8 cellular contexts compared by ENCODE assay signal in genomic region chr1:193104906-193105820, GRCh38. TPM values are rescaled to one million over a fixed set of nuclear protein-coding genes. Genes with fewer than 3 reads are reported as not detected.
A peak's percentile ranks its signal among the peaks of the same experiment; 100 is the strongest.
DNase-seq lines count a peak whose midpoint lies in the region; ATAC-seq and TF ChIP-seq lines count a peak whose summit lies in the region.

GLRX2 (minus strand) TSS chr1:193105414; CDS start chr1:193105382, 32 bp downstream.

- peak within 1 kb of the TSS; percentile 87 for H3K27ac ChIP-seq in AG04450 (ENCODE audit: low read depth, low read length)
- H3K27ac ChIP-seq in WERI-Rb-1: peak within 1 kb of the TSS; percentile 82
- peak within 1 kb of the TSS; percentile 77 for H3K27ac ChIP-seq in mammary epithelial cell (ENCODE audit: insufficient read depth, low read depth, low read length)
- peak within 1 kb of the TSS; percentile 91 for H3K27ac ChIP-seq in smooth muscle cell (ENCODE audit: low read depth)

- in situ Hi-C loops in mammary epithelial cell (cut with MboI; ENCODE audit: low sequenced_read_pairs in 2 of 2): no loop called here

- H3K27me3 Mint-ChIP-seq in immature natural killer cell (ENCODE audit: low read depth in 3 of 3): peaks cover 0 to 7% (median 4%) of the 10 kb centered on the region in 3 donors

- no peaks in the 10 kb centered on the region for H3K9me3 Mint-ChIP-seq in immature natural killer cell

- peak; percentile 52 for DNase-seq in AG04450 (ENCODE audit: low read depth, low spot score)
- DNase-seq in NCI-H2196 treated with DMSO at 0.1 percent for 48 hours (lab: John Stamatoyannopoulos, UW; ENCODE audit: unreplicated experiment): peak; percentile 50
- DNase-seq in WERI-Rb-1: peak; percentile 92
- peak; percentile 86 for DNase-seq in mammary epithelial cell
- peak; percentile 61 to 64 (median 63) for DNase-seq in immature natural killer cell
- DNase-seq in smooth muscle cell (lab: John Stamatoyannopoulos, UW; ENCODE audit: unreplicated experiment): peak; percentile 90

- peak within 1 kb of the TSS; percentile 82 for H3K9ac ChIP-seq in mammary epithelial cell (ENCODE audit: insufficient read depth, low read length)
- H3K9ac ChIP-seq in smooth muscle cell (ENCODE audit: low read depth): peak within 1 kb of the TSS; percentile 88

- CTCF ChIA-PET in AG04450 (lab: Charles Lee): interaction anchor here (0.8 to 5.1 kb wide), 4 partner anchors 9 to 46 kb away, joined by 3 to 46 read pairs (median 4); partner anchors contain the start of genes CDC73, RO60 and UCHL5
- CTCF ChIA-PET in mammary epithelial cell (lab: Charles Lee; ENCODE audit: low non-redundant PET): interaction anchor here (1.0 kb wide), 2 partner anchors 16 to 46 kb away, joined by 3 to 15 read pairs; partner anchors contain the start of genes CDC73, RO60 and UCHL5

- H3K27me3 ChIP-seq in AG04450 (ENCODE audit: control insufficient read depth, insufficient read depth, low read length) (no peaks in the 10 kb centered on the region), WERI-Rb-1 (ENCODE audit: insufficient read depth, low read depth, severe bottlenecking) (no peaks in the 10 kb centered on the region), mammary epithelial cell (ENCODE audit: insufficient read depth, low read length) (no peaks in the 10 kb centered on the region), smooth muscle cell (ENCODE audit: low read depth) (no peaks in the 10 kb centered on the region)

- H3K27ac Mint-ChIP-seq in immature natural killer cell: peak within 1 kb of the TSS; percentile 83 to 93 (median 89)

- H2AFZ ChIP-seq in mammary epithelial cell (ENCODE audit: low read depth, low read length) (peak within 1 kb of the TSS; percentile 93), smooth muscle cell (ENCODE audit: low read depth) (peak within 1 kb of the TSS; percentile 98)

- H4K20me1 ChIP-seq in mammary epithelial cell (ENCODE audit: insufficient read depth, low read length) (no peaks in the 10 kb centered on the region), smooth muscle cell (ENCODE audit: low read depth) (no peaks in the 10 kb centered on the region)

- H3K4me3 Mint-ChIP-seq in immature natural killer cell: peak within 1 kb of the TSS; percentile 90 to 98 (median 96)

- peak within 1 kb of the TSS; percentile 79 for H3K4me3 ChIP-seq in AG04450 (ENCODE audit: low read depth, low read length)
- H3K4me3 ChIP-seq in WERI-Rb-1 (ENCODE audit: low read depth, low read length): peak within 1 kb of the TSS; percentile 92
- H3K4me3 ChIP-seq in mammary epithelial cell (replicated peaks in 1 of 3; ENCODE audit: insufficient read depth in 1 of 3, low read depth in 2 of 3, low read length in 3 of 3): peak within 1 kb of the TSS; percentile 56 to 86 (median 86)
- H3K4me3 ChIP-seq in smooth muscle cell: peak within 1 kb of the TSS; percentile 91

- ATAC-seq in GM18861 (IDR thresholded peaks at IDR 0.05; ENCODE audit: unreplicated experiment) (peak; percentile 82), HG03066 (IDR thresholded peaks at IDR 0.05; ENCODE audit: low read depth, unreplicated experiment) (peak; percentile 89)

- H3K4me2 ChIP-seq in mammary epithelial cell (ENCODE audit: insufficient read depth, low read depth, low read length): peak within 1 kb of the TSS; percentile 81
- peak within 1 kb of the TSS; percentile 97 for H3K4me2 ChIP-seq in smooth muscle cell

- H3K4me1 ChIP-seq in mammary epithelial cell (ENCODE audit: insufficient read depth, low read length): peaks cover 12% of the 10 kb centered on the region
- peaks cover 4% of the 10 kb centered on the region for H3K4me1 ChIP-seq in smooth muscle cell (ENCODE audit: low read depth)

- peaks cover 16% of the 10 kb centered on the region for H3F3A ChIP-seq in smooth muscle cell (ENCODE audit: low read depth)

- dilution Hi-C loops in mammary epithelial cell (cut with HindIII; ENCODE audit: low sequenced_read_pairs): no loop called here

- 1% methylated on average over 32 of the region's 73 CpGs for WGBS in mammary epithelial cell (ENCODE audit: low coverage, missing lambda C conversion rate)
- WGBS in smooth muscle cell (ENCODE audit: low lambda C conversion rate): under 1% methylated on average over 57 of the region's 73 CpGs

- intact Hi-C loops in mammary epithelial cell (cut with micrococcal nuclease): loop anchor here (1.0 kb wide), 2 partner anchors 16 to 46 kb away; partner anchors contain the start of genes RO60 and UCHL5

- H3K36me3 ChIP-seq in WERI-Rb-1 (peaks cover 3% of the 10 kb centered on the region; the same call in 1 of the 2 replicates), mammary epithelial cell (ENCODE audit: insufficient read depth, low read length) (no peaks in the 10 kb centered on the region), smooth muscle cell (ENCODE audit: low read depth) (no peaks in the 10 kb centered on the region)

- peaks cover 22 to 26% of the 10 kb centered on the region in 2 donors for H3K4me1 Mint-ChIP-seq in immature natural killer cell

- H3K79me2 ChIP-seq in mammary epithelial cell (ENCODE audit: insufficient read depth, low read length) (peaks cover 38% of the 10 kb centered on the region), smooth muscle cell (ENCODE audit: low read depth) (peaks cover 32% of the 10 kb centered on the region)

- TF ChIP-seq CTCF in AG04450 (IDR thresholded peaks at IDR 0.05; ENCODE audit: low read depth, low read length): no peak; the same call in 1 of the 2 replicates
- no peak for TF ChIP-seq CTCF in WERI-Rb-1 (IDR thresholded peaks at IDR 0.05; ENCODE audit: low read depth, low read length)
- peak in 1 of 2 donors; percentile 22 for TF ChIP-seq CTCF in mammary epithelial cell (conservative IDR thresholded peaks at IDR 0.05 in 1 of 2, IDR thresholded peaks at IDR 0.05 in 1 of 2; ENCODE audit: extremely low read depth in 1 of 2, insufficient read depth in 1 of 2, low read depth in 1 of 2, low read length in 2 of 2)
- TF ChIP-seq CTCF in smooth muscle cell (IDR thresholded peaks at IDR 0.05; ENCODE audit: borderline replicate concordance, insufficient read depth, poor library complexity, severe bottlenecking): no peak

- no peaks in the 10 kb centered on the region; the same call in 1 of the 2 replicates for H3K9me3 ChIP-seq in AG04450 (ENCODE audit: control insufficient read depth, insufficient read depth, low read length)
- H3K9me3 ChIP-seq in WERI-Rb-1 (ENCODE audit: severe bottlenecking): no peaks in the 10 kb centered on the region
- H3K9me3 ChIP-seq in mammary epithelial cell (replicated peaks; ENCODE audit: insufficient read depth, low read length): no peaks in the 10 kb centered on the region
- H3K9me3 ChIP-seq in smooth muscle cell (replicated peaks; ENCODE audit: low read depth): no peaks in the 10 kb centered on the region

- BruUV-seq in mammary epithelial cell (replicated peaks; lab: Mats Ljungman, UMichigan): TSS peak; percentile 38

- POLR2A ChIA-PET in AG04450 (lab: Yijun Ruan, JAX): interaction anchor here (1.0 to 2.7 kb wide), 5 partner anchors 11 to 46 kb away, joined by 3 to 41 read pairs (median 5); partner anchors contain the start of genes CDC73, RO60 and UCHL5

- H3K36me3 Mint-ChIP-seq in immature natural killer cell: peaks cover 0 to 8% (median 0%) of the 10 kb centered on the region in 3 donors

RNA-seq across cellular contexts. Expression of gene GLRX2, which starts in this region (rescaled TPM):
- polyA plus RNA-seq in AG04450 (2011; rRNA removed) (20.9 and 33.5 TPM in 2 replicates), mammary epithelial cell (12.6 TPM), immature natural killer cell (10 to 100 TPM; 12.6 to 21.2 (median 17.5) TPM), smooth muscle cell (21.7 and 25.7 TPM in 2 replicates)
- polyA minus RNA-seq in AG04450 (2011; rRNA and poly(A)+ RNA removed): 2.0 and 5.6 TPM in 2 replicates
- total RNA-seq in mammary epithelial cell (10 to 100 TPM in 1 of 2 donors, 1 to 10 TPM in 1; 6.7 to 36.3 TPM), smooth muscle cell (14.8 and 25.9 TPM in 2 replicates)
- 4.2 TPM for polyA minus RNA-seq in mammary epithelial cell

Comparison
In these comparisons a context has a peak if more than half of its experiments do, and no peak if none do; other contexts are left out.
1. Peak in every context shown above with its lines: DNase-seq, ATAC-seq, H3K4me3 ChIP-seq and H3K27ac ChIP-seq.